1 cellular context compared by ENCODE assay signal in genomic region chr6:156776470-156776840, GRCh38.
A peak's percentile ranks its signal among the peaks of the same experiment; 100 is the strongest.
TF ChIP-seq lines count a peak whose summit lies in the region.

No MANE protein-coding gene starts in this region.

TF ChIP-seq in GM12878, 131 proteins besides CTCF, POLR2A, EP300 and RAD21 (continued from another document and continues in another):
- no peak for TF ChIP-seq EZH2 (IDR thresholded peaks at IDR 0.05; ENCODE audit: borderline replicate concordance, control insufficient read depth, low read depth, low read length)
- TF ChIP-seq JUND (IDR thresholded peaks at IDR 0.05; ENCODE audit: low read depth, low read length) = no peak
- TF ChIP-seq KLF5 (IDR thresholded peaks at IDR 0.05; ENCODE audit: partially characterized antibody) = no peak
- TF ChIP-seq, protein P1, sequence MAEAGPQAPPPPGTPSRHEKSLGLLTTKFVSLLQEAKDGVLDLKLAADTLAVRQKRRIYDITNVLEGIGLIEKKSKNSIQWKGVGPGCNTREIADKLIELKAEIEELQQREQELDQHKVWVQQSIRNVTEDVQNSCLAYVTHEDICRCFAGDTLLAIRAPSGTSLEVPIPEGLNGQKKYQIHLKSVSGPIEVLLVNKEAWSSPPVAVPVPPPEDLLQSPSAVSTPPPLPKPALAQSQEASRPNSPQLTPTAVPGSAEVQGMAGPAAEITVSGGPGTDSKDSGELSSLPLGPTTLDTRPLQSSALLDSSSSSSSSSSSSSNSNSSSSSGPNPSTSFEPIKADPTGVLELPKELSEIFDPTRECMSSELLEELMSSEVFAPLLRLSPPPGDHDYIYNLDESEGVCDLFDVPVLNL (IDR thresholded peaks at IDR 0.05; ENCODE audit: low read depth, low read length) = no peak
- no peak; the same call in 1 of the 2 replicates for TF ChIP-seq MXI1 (IDR thresholded peaks at IDR 0.05; ENCODE audit: low read depth, low read length)
- peak; percentile 79 for TF ChIP-seq MEF2B (IDR thresholded peaks at IDR 0.05; ENCODE audit: partially characterized antibody, poor library complexity, severe bottlenecking)
- no peak for TF ChIP-seq ZBED1 (IDR thresholded peaks at IDR 0.05; ENCODE audit: borderline replicate concordance)
- no peak for TF ChIP-seq ZNF592 (IDR thresholded peaks at IDR 0.05)
- no peak for TF ChIP-seq HCFC1 (IDR thresholded peaks at IDR 0.05; ENCODE audit: low read length)
- TF ChIP-seq CBX3 (IDR thresholded peaks at IDR 0.05; ENCODE audit: borderline replicate concordance, low read depth) = no peak
- TF ChIP-seq CREB1 (IDR thresholded peaks at IDR 0.05; ENCODE audit: low read depth) = no peak
- TF ChIP-seq HDAC6 (IDR thresholded peaks at IDR 0.05; ENCODE audit: unreplicated experiment) = no peak
- no peak for TF ChIP-seq WRNIP1 (IDR thresholded peaks at IDR 0.05; ENCODE audit: borderline replicate concordance, low read depth, low read length)
- no peak for TF ChIP-seq NBN (IDR thresholded peaks at IDR 0.05)
- no peak for TF ChIP-seq ZBTB11 (CRISPR knock-in tag; IDR thresholded peaks at IDR 0.05)
- TF ChIP-seq FOS (IDR thresholded peaks at IDR 0.05; ENCODE audit: borderline replicate concordance, extremely low read depth, insufficient read length) = no peak
- no peak for TF ChIP-seq ZZZ3 (IDR thresholded peaks at IDR 0.05; ENCODE audit: control insufficient read depth, insufficient read length, low read depth)
- TF ChIP-seq BACH1 (IDR thresholded peaks at IDR 0.05; ENCODE audit: borderline replicate concordance) = no peak
- TF ChIP-seq, protein P2, sequence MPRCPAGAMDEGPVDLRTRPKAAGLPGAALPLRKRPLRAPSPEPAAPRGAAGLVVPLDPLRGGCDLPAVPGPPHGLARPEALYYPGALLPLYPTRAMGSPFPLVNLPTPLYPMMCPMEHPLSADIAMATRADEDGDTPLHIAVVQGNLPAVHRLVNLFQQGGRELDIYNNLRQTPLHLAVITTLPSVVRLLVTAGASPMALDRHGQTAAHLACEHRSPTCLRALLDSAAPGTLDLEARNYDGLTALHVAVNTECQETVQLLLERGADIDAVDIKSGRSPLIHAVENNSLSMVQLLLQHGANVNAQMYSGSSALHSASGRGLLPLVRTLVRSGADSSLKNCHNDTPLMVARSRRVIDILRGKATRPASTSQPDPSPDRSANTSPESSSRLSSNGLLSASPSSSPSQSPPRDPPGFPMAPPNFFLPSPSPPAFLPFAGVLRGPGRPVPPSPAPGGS (IDR thresholded peaks at IDR 0.05; ENCODE audit: borderline replicate concordance, insufficient read depth, low read depth, low read length, poor library complexity, severe bottlenecking) = no peak
- peak in 1 of 2 experiments; percentile 39; a peak in 1 of 4 replicates for TF ChIP-seq ETV6 (conservative IDR thresholded peaks at IDR 0.05 in 1 of 2, IDR thresholded peaks at IDR 0.05 in 1 of 2; ENCODE audit: borderline replicate concordance in 1 of 2, low read depth in 1 of 2)
- TF ChIP-seq, protein P3, sequence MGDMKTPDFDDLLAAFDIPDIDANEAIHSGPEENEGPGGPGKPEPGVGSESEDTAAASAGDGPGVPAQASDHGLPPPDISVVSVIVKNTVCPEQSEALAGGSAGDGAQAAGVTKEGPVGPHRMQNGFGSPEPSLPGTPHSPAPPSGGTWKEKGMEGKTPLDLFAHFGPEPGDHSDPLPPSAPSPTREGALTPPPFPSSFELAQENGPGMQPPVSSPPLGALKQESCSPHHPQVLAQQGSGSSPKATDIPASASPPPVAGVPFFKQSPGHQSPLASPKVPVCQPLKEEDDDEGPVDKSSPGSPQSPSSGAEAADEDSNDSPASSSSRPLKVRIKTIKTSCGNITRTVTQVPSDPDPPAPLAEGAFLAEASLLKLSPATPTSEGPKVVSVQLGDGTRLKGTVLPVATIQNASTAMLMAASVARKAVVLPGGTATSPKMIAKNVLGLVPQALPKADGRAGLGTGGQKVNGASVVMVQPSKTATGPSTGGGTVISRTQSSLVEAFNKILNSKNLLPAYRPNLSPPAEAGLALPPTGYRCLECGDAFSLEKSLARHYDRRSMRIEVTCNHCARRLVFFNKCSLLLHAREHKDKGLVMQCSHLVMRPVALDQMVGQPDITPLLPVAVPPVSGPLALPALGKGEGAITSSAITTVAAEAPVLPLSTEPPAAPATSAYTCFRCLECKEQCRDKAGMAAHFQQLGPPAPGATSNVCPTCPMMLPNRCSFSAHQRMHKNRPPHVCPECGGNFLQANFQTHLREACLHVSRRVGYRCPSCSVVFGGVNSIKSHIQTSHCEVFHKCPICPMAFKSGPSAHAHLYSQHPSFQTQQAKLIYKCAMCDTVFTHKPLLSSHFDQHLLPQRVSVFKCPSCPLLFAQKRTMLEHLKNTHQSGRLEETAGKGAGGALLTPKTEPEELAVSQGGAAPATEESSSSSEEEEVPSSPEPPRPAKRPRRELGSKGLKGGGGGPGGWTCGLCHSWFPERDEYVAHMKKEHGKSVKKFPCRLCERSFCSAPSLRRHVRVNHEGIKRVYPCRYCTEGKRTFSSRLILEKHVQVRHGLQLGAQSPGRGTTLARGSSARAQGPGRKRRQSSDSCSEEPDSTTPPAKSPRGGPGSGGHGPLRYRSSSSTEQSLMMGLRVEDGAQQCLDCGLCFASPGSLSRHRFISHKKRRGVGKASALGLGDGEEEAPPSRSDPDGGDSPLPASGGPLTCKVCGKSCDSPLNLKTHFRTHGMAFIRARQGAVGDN (IDR thresholded peaks at IDR 0.05) = no peak
- no peak for TF ChIP-seq LARP7 (IDR thresholded peaks at IDR 0.05)
- no peak for TF ChIP-seq CEBPB (IDR thresholded peaks at IDR 0.05; ENCODE audit: borderline replicate concordance in 1 of 2, low read depth in 2 of 2, low read length in 2 of 2)
- no peak for TF ChIP-seq BCLAF1 (IDR thresholded peaks at IDR 0.05)
- TF ChIP-seq TBL1XR1 (IDR thresholded peaks at IDR 0.05; ENCODE audit: low read depth, low read length) = no peak
- no peak for TF ChIP-seq BHLHE40 (IDR thresholded peaks at IDR 0.05; ENCODE audit: borderline replicate concordance in 1 of 2, low read depth in 2 of 2, low read length in 1 of 2)
- no peak for TF ChIP-seq ASH2L (IDR thresholded peaks at IDR 0.05; ENCODE audit: borderline replicate concordance, low read depth)
- TF ChIP-seq NFXL1 (IDR thresholded peaks at IDR 0.05; ENCODE audit: borderline replicate concordance) = no peak
- no peak for TF ChIP-seq NR2C2 (IDR thresholded peaks at IDR 0.05; ENCODE audit: borderline replicate concordance, control insufficient read depth, insufficient read length, low read depth)
- TF ChIP-seq SIX5 (IDR thresholded peaks at IDR 0.05; ENCODE audit: low read depth, low read length, severe bottlenecking) = no peak
- TF ChIP-seq ZBTB40 (IDR thresholded peaks at IDR 0.05; ENCODE audit: borderline replicate concordance) = no peak; the same call in 1 of the 2 replicates
- TF ChIP-seq ATF2 (IDR thresholded peaks at IDR 0.05; ENCODE audit: low read length) = no peak
